ENCODE assay signal across 11 cellular contexts in the genomic region with DNA sequence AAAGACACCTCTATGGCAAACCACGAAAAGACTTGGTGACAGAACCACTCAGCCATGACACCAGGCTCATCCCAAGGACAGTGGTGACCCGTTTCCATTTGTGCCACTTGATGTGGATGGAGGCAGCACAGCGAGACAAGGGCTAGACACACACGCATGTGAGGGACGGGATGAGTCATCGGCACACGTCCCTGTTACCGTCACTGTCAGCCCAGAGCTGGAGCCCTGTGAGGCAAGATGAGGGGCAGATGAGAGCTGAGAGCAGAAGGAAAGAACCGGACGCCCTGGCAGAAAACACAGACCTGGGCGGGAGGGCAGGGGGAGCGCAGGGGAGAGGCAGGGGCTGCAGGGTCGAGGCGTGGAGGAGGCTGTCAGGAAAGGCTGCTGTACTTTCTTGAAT. TPM values are rescaled to one million over a fixed set of nuclear protein-coding genes. Genes with fewer than 3 reads are reported as not detected.
DNase-seq lines count a peak whose midpoint lies in the region; ATAC-seq, FAIRE-seq and TF ChIP-seq lines count a peak whose summit lies in the region.
"Had no signal": no experiment of that assay in that cellular context is flagged by ENCODE, and none has a peak within 500 bp of the region (broad histone marks: within the 10 kb centered on the region; RNA-seq: fewer than 3 reads in every experiment).

No MANE protein-coding gene starts in this region.

- H4K20me1 ChIP-seq in H1 (replicated peaks in 1 of 2; ENCODE audit: control insufficient read depth in 1 of 2, insufficient read depth in 2 of 2, low read length in 2 of 2), result peaks cover 0 to 3% of the 10 kb centered on the region in 2 experiments

- H3K27ac ChIP-seq in H1 (ENCODE audit: low read depth, low read length), result no peak overlapping the region
- H3K27ac ChIP-seq in skeletal muscle tissue (ENCODE audit: low read depth, low read length), result no peak overlapping the region
- H3K27ac ChIP-seq: Peyer's patch had no signal

- H2BK12ac ChIP-seq in H1 (ENCODE audit: low read depth, low read length), result no peak overlapping the region; the same call in 1 of the 2 replicates

- H4K5ac ChIP-seq in H1 (ENCODE audit: insufficient read length, low read depth, low read length), result no peak overlapping the region

- H3K4me3 ChIP-seq in H1 (ENCODE audit: extremely low read depth in 1 of 4, insufficient read depth in 2 of 4, low read depth in 3 of 4, low read length in 4 of 4) (no peak overlapping the region), skeletal muscle tissue (ENCODE audit: low read length in 3 of 3) (no peak overlapping the region)
- H3K4me3 ChIP-seq: Peyer's patch had no signal

- peaks cover 3% of the 10 kb centered on the region; the same call in 1 of the 2 replicates for H3K23me2 ChIP-seq in H1 (ENCODE audit: low read depth, low read length)

- TF ChIP-seq EP300 in H1 (IDR thresholded peaks at IDR 0.05; ENCODE audit: borderline replicate concordance in 1 of 2, low read depth in 2 of 2, low read length in 2 of 2), result no peak

- H3K14ac ChIP-seq in H1 (ENCODE audit: insufficient read length), result no peak overlapping the region

- no peak for TF ChIP-seq POLR2A in H1 (IDR thresholded peaks at IDR 0.05; ENCODE audit: control extremely low read depth in 1 of 2, low read depth in 2 of 2, low read length in 2 of 2)

- no peak overlapping the region for H3K4me2 ChIP-seq in H1 (ENCODE audit: insufficient read depth in 1 of 2, low read depth in 2 of 2, low read length in 2 of 2)

- H2AFZ ChIP-seq in H1 (ENCODE audit: low read length), result no peak overlapping the region

- no peak overlapping the region for H2BK20ac ChIP-seq in H1 (ENCODE audit: low read length)

- H3K4ac ChIP-seq in H1 (replicated peaks; ENCODE audit: insufficient read length, low read depth, low read length), result no peak overlapping the region

- no peak overlapping the region; the same call in 1 of the 2 replicates for H2BK5ac ChIP-seq in H1 (ENCODE audit: low read depth, low read length)

- H3K56ac ChIP-seq in H1 (replicated peaks; ENCODE audit: insufficient read length, low read depth, low read length), result no peak overlapping the region

- no peaks in the 10 kb centered on the region for H3K79me1 ChIP-seq in H1 (ENCODE audit: low read depth, low read length)

- no peak overlapping the region for H4K8ac ChIP-seq in H1 (ENCODE audit: extremely low read depth, insufficient read depth, low read length)

- H3K79me2 ChIP-seq in H1 (ENCODE audit: control insufficient read depth in 1 of 2, insufficient read depth in 2 of 2, low read length in 2 of 2), result no peaks in the 10 kb centered on the region

- H2BK120ac ChIP-seq in H1 (replicated peaks; ENCODE audit: low read depth, low read length), result no peak overlapping the region

- no peak for TF ChIP-seq RAD21 in H1 (IDR thresholded peaks at IDR 0.05 in 1 of 2, conservative IDR thresholded peaks at IDR 0.05 in 1 of 2; ENCODE audit: low read depth in 2 of 2, low read length in 2 of 2)

- H3K27me3 ChIP-seq in H1 (replicated peaks in 1 of 4; ENCODE audit: control insufficient read depth in 3 of 4, extremely low read depth in 1 of 4, insufficient read depth in 3 of 4, low read length in 3 of 4) (no peaks in the 10 kb centered on the region), skeletal muscle tissue (ENCODE audit: control insufficient read depth in 3 of 3, insufficient read depth in 3 of 3, low read length in 3 of 3) (peaks cover 3 to 18% (median 14%) of the 10 kb centered on the region in 3 donors)
- H3K27me3 ChIP-seq: Peyer's patch had no signal

- H3K9me3 ChIP-seq in H1 (ENCODE audit: insufficient read depth in 2 of 2, low read depth in 1 of 2, low read length in 1 of 2), result no peaks in the 10 kb centered on the region
- no peaks in the 10 kb centered on the region for H3K9me3 ChIP-seq in skeletal muscle tissue (ENCODE audit: control insufficient read depth in 3 of 3, low read length in 3 of 3)
- H3K9me3 ChIP-seq: Peyer's patch had no signal

- POLR2A ChIA-PET in H1 (lab: Charles Lee; ENCODE audit: partially characterized antibody), result no interaction called here

- no peak for FAIRE-seq in H1 (lab: Jason Lieb, UNC)

- 0 out of 2 replicates have a peak overlapping the region, but pooled peaks have one; percentile 25 for H2AK5ac ChIP-seq in H1 (ENCODE audit: low read depth, low read length)

- H3K4me1 ChIP-seq in H1 (replicated peaks in 1 of 4; ENCODE audit: control insufficient read depth in 3 of 4, insufficient read depth in 4 of 4, low read length in 3 of 4) (peaks cover 0 to 4% (median 3%) of the 10 kb centered on the region in 4 experiments; a peak in 4 of 7 replicates), skeletal muscle tissue (ENCODE audit: control insufficient read depth in 3 of 3, insufficient read depth in 3 of 3, low read length in 3 of 3) (peaks cover 10 to 19% (median 17%) of the 10 kb centered on the region in 3 donors)
- H3K4me1 ChIP-seq: Peyer's patch had no signal

- DNase-seq in NCI-H510A (lab: John Stamatoyannopoulos, UW) (peak; percentile 38), NCI-H510A treated with DMSO at 0.1 percent for 48 hours (lab: John Stamatoyannopoulos, UW) (no peak), NCI-H460 (ENCODE audit: extremely low read depth, low read depth) (peak; percentile 61), H1 (ENCODE audit: low read depth in 1 of 2, low spot score in 2 of 2) (no peak)
- no peak for DNase-seq in activated effector memory CD4-positive, alpha-beta T cell treated with anti-CD3 and anti-CD28 coated beads, Interleukin-2, amount 50 U/mL, for 16 hours
- DNase-seq in stimulated activated CD4-positive, alpha-beta T cell treated with anti-CD3 and anti-CD28 coated beads, Interleukin-12 subunit alpha, Interleukin-12 subunit beta, amount 100 ng/mL, for 4 hours, result no peak
- DNase-seq: ACHN; activated T-cell treated with anti-CD3 and anti-CD28 coated beads, Interleukin-2, amount 50 U/mL, for 72 hours had no signal

- no peak for ATAC-seq in HG02763 (IDR thresholded peaks at IDR 0.05; ENCODE audit: unreplicated experiment)

- H3K9ac ChIP-seq in H1 (replicated peaks in 1 of 4; ENCODE audit: extremely low read depth in 1 of 4, low read depth in 3 of 4, low read length in 3 of 4), result no peak overlapping the region
- H3K9ac ChIP-seq in skeletal muscle tissue (ENCODE audit: low read depth in 1 of 3, low read length in 3 of 3), result peak overlapping the region in 2 of 3 donors; percentile 14 to 33

- no peak overlapping the region for H4K91ac ChIP-seq in H1 (replicated peaks; ENCODE audit: insufficient read length, low read length)

- H2BK15ac ChIP-seq in H1 (ENCODE audit: low read length), result no peak overlapping the region

- H3K18ac ChIP-seq in H1 (ENCODE audit: extremely low read depth, low read length), result no peak overlapping the region

- no peak overlapping the region for H3K23ac ChIP-seq in H1 (ENCODE audit: insufficient read length)

- CTCF ChIA-PET in H1 (lab: Charles Lee; ENCODE audit: partially characterized antibody), result no interaction called here

- WGBS in H1 (ENCODE audit: extremely low coverage in 1 of 2, insufficient coverage in 1 of 2, insufficient read length in 1 of 2, insufficient replicate concordance in 2 of 2, low coverage in 1 of 2, low lambda C conversion rate in 2 of 2, missing lambda C conversion rate in 1 of 2), 2 experiments, result 86% methylated on average over 14 of the region's 14 CpGs; no CpG with 5 or more reads in 1 of the 2 experiments

- TF ChIP-seq CTCF in H1 (IDR thresholded peaks at IDR 0.05; ENCODE audit: control extremely low read depth in 1 of 3, insufficient read depth in 1 of 3, low read depth in 1 of 3, low read length in 3 of 3), result no peak

- no peaks in the 10 kb centered on the region for H3K36me3 ChIP-seq in H1 (ENCODE audit: control insufficient read depth in 2 of 4, insufficient read depth in 4 of 4, low read length in 3 of 4)
- H3K36me3 ChIP-seq in skeletal muscle tissue (ENCODE audit: control insufficient read depth in 3 of 3, insufficient read depth in 3 of 3, low read length in 3 of 3), result no peaks in the 10 kb centered on the region
- H3K36me3 ChIP-seq: Peyer's patch had no signal

TF ChIP-seq in H1, 55 proteins besides CTCF, POLR2A, EP300 and RAD21 (continues in another document):
- TF ChIP-seq CTBP2 (IDR thresholded peaks at IDR 0.05; ENCODE audit: borderline replicate concordance, insufficient read depth, insufficient read length, low read length) (no peak), ZNF274 (IDR thresholded peaks at IDR 0.05; ENCODE audit: borderline replicate concordance, extremely low read depth, low read length) (no peak), RNF2 (IDR thresholded peaks at IDR 0.05; ENCODE audit: borderline replicate concordance, low read depth, low read length, missing control alignments, poor library complexity, severe bottlenecking) (no peak), GABPA (IDR thresholded peaks at IDR 0.05; ENCODE audit: borderline replicate concordance, insufficient read depth, low read length) (no peak), CEBPB (IDR thresholded peaks at IDR 0.05; ENCODE audit: low read depth, low read length) (no peak), JUN (IDR thresholded peaks at IDR 0.05; ENCODE audit: low read depth, low read length) (no peak), CBX5 (IDR thresholded peaks at IDR 0.05; ENCODE audit: low read depth, low read length) (no peak), ASH2L (IDR thresholded peaks at IDR 0.05; ENCODE audit: low read length) (no peak), E2F6 (IDR thresholded peaks at IDR 0.05) (no peak), EGR1 (IDR thresholded peaks at IDR 0.05; ENCODE audit: borderline replicate concordance, low read depth, low read length) (no peak), MAX (IDR thresholded peaks at IDR 0.05) (no peak)

RNA-seq across cellular contexts. Expression of gene SIK1, which starts 57.8 kb away (rescaled TPM):
- total RNA-seq in NCI-H460 (2014; rRNA removed; shearing (Covaris generic)), result 14.8 and 23.2 TPM in 2 replicates
- 47.2 and 49.8 TPM in 2 replicates for polyA plus RNA-seq in NCI-H460 (2014; cell fraction: nucleus; rRNA removed)
- 5.5 and 6.7 TPM in 2 replicates for total RNA-seq in H1 (2021; fragmentation: NEBNext Ultra II Directional; extraction: Animal tissue kit (Norgen Biotek cat#: 25700))
- 1.4 and 1.5 TPM in 2 replicates for polyA plus RNA-seq in H1 (2011; rRNA removed)
- polyA plus RNA-seq in H1 (2011; cell fraction: cytosol; rRNA removed), result 1.2 TPM
- polyA plus RNA-seq in H1 (2011; cell fraction: nucleus; rRNA removed), result 2.1 TPM
- 1.4 to 2.5 TPM (median 2.1 TPM) in 4 replicates for polyA plus RNA-seq in H1 (2012, experiment 1 of 2)
- polyA plus RNA-seq in H1 (2012, experiment 2 of 2), result 1.8 TPM
- 2.0 TPM for polyA plus RNA-seq in H1 (2013, experiment 1 of 2)
- 2.0 TPM for polyA plus RNA-seq in H1 (2013, experiment 2 of 2)
- polyA minus RNA-seq in H1 (2011; rRNA and poly(A)+ RNA removed), result 0.50 and 0.51 TPM in 2 replicates
- 14.0 TPM for polyA minus RNA-seq in H1 (2011; cell fraction: cytosol; rRNA and poly(A)+ RNA removed)
- 3.4 TPM for polyA minus RNA-seq in H1 (2011; cell fraction: nucleus; rRNA and poly(A)+ RNA removed)
- 3.1 TPM for total RNA-seq in skeletal muscle tissue

Comparison
In these comparisons a context has a peak if more than half of its experiments do, and no peak if none do; other contexts are left out.
1. DNase-seq: peak in NCI-H510A (single experiment) and NCI-H460 (single experiment); none in NCI-H510A treated with DMSO at 0.1 percent for 48 hours (single experiment), H1 (0 of 2), activated effector memory CD4-positive, alpha-beta T cell treated with anti-CD3 and anti-CD28 coated beads, Interleukin-2, amount 50 U/mL, for 16 hours (single experiment) and stimulated activated CD4-positive, alpha-beta T cell treated with anti-CD3 and anti-CD28 coated beads, Interleukin-12 subunit alpha, Interleukin-12 subunit beta, amount 100 ng/mL, for 4 hours (single experiment).
2. H3K9ac ChIP-seq: peak in skeletal muscle tissue (2 of 3); none in H1 (0 of 4).